In genomic region chr18:59833785-59834184, GRCh38 we compare ENCODE assay signal across 12 cellular contexts.
DNase-seq lines count a peak whose midpoint lies in the region; ATAC-seq, FAIRE-seq and TF ChIP-seq lines count a peak whose summit lies in the region.
"Had no signal": no experiment of that assay in that cellular context is flagged by ENCODE, and none has a peak within 500 bp of the region (broad histone marks: within the 10 kb centered on the region; RNA-seq: fewer than 3 reads in every experiment).

No MANE protein-coding gene starts in this region.

- H3K4me1 Mint-ChIP-seq in immature natural killer cell (peaks cover 0 to 1% of the 10 kb centered on the region in 2 donors), natural killer cell (peaks cover 0 to 5% of the 10 kb centered on the region in 2 donors)

- H3K4me3 Mint-ChIP-seq in immature natural killer cell (no peak overlapping the region), natural killer cell (no peak overlapping the region)

- H3K27ac Mint-ChIP-seq in immature natural killer cell: no peak overlapping the region
- no peak overlapping the region for H3K27ac Mint-ChIP-seq in natural killer cell

- FAIRE-seq in GM12891 (lab: Jason Lieb, UNC): peak; percentile 54
- FAIRE-seq in H54 (lab: Jason Lieb, UNC): no peak

- TF ChIP-seq CTCF in natural killer cell (IDR thresholded peaks at IDR 0.05): no peak

- intact Hi-C loops in natural killer cell (cut with micrococcal nuclease): no loop called here

- H3K36me3 Mint-ChIP-seq in immature natural killer cell (no peaks in the 10 kb centered on the region), natural killer cell (no peaks in the 10 kb centered on the region)

- peaks cover 0 to 3% (median 0%) of the 10 kb centered on the region in 3 donors for H3K27me3 Mint-ChIP-seq in immature natural killer cell (ENCODE audit: low read depth in 3 of 3)
- H3K27me3 Mint-ChIP-seq in natural killer cell (ENCODE audit: low read depth in 2 of 2): peaks cover 0 to 7% of the 10 kb centered on the region in 2 donors

- ATAC-seq in GM19035 (IDR thresholded peaks at IDR 0.05; ENCODE audit: unreplicated experiment) (peak; percentile 77), HG02642 (IDR thresholded peaks at IDR 0.05; ENCODE audit: poor library complexity, unreplicated experiment) (peak; percentile 80), HG03520 (IDR thresholded peaks at IDR 0.05; ENCODE audit: unreplicated experiment) (peak; percentile 69), natural killer cell (no peak)

- H3K9me3 Mint-ChIP-seq in immature natural killer cell (peaks cover 0 to 2% (median 0%) of the 10 kb centered on the region in 6 donors), natural killer cell (no peaks in the 10 kb centered on the region)

- TF ChIP-seq POLR2A in GM12891 (IDR thresholded peaks at IDR 0.05; ENCODE audit: low read depth, low read length) (no peak), H54 (IDR thresholded peaks at IDR 0.05; ENCODE audit: low read depth, low read length) (no peak)

- DNase-seq in GM12891 (ENCODE audit: insufficient read length, low spot score): no peak
- no peak for DNase-seq in ecto neural progenitor cell (ENCODE audit: low spot score)
- DNase-seq in H54 (ENCODE audit: insufficient read length, low spot score): no peak
- no peak for DNase-seq in immature natural killer cell
- no peak for DNase-seq in natural killer cell
- DNase-seq: COR-L47, GM23248, NCI-H1105 treated with DMSO at 0.1 percent for 48 hours, SIG-M5 had no signal

TF ChIP-seq in GM12891, 5 proteins besides CTCF, POLR2A, EP300 and RAD21:
- TF ChIP-seq TAF1 (IDR thresholded peaks at IDR 0.05; ENCODE audit: low read depth, low read length) (no peak), SPI1 (IDR thresholded peaks at IDR 0.05; ENCODE audit: low read depth, low read length) (no peak), POLR2AphosphoS5 (IDR thresholded peaks at IDR 0.05; ENCODE audit: low read depth, low read length) (no peak), POU2F2 (IDR thresholded peaks at IDR 0.05; ENCODE audit: low read depth, low read length) (no peak), PAX5 (IDR thresholded peaks at IDR 0.05; ENCODE audit: insufficient read depth, low read length, severe bottlenecking) (no peak)

Comparison
In these comparisons a context has a peak if more than half of its experiments do, and no peak if none do; other contexts are left out.
1. ATAC-seq: peak in GM19035 (single experiment), HG02642 (single experiment) and HG03520 (single experiment); none in natural killer cell (0 of 3).